In the genomic region with DNA sequence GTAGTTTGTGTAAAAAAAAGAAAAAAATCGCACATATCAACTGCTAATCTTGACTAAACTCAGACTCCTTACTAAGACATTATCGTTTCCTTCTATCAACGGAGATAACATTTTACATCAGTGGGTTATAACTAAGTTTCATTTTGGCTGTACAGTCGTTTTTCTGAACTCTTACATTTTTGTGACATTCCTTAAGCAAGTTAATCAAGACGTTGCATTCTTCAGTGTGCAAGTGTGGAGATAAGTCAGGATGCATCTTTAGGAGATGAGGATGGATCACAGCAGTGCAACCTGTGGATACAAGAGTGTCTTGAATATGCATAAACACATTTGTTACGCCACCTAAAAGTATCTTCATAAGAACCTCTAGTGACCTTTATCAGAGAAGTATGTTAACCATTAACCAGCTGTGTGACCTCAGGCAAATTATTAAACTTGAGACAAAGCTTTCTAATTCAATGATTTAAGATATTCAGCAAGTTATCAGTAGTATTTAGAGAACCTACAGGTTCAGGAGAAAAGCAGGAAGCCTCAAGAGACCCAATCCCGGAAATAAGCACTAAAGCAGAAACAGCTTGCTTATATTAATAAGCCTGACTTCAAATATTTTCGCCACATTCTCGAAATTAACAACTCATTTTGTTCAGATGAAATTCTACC, we compare ENCODE assay signal across 1 cellular context.
TF ChIP-seq lines count a peak whose summit lies in the region.

No MANE protein-coding gene starts in this region.

TF ChIP-seq in GM23338, 12 proteins besides CTCF, POLR2A, EP300 and RAD21 (continued from another document):
- TF ChIP-seq ZNF462 (CRISPR knock-in tag; IDR thresholded peaks at IDR 0.05): no peak
